ENCODE assay signal across 12 cellular contexts in genomic region chr19:38988632-38989031, GRCh38. TPM values are rescaled to one million over a fixed set of nuclear protein-coding genes. Genes with fewer than 3 reads are reported as not detected.
DNase-seq lines count a peak whose midpoint lies in the region; ATAC-seq and TF ChIP-seq lines count a peak whose summit lies in the region.
"Had no signal": no experiment of that assay in that cellular context is flagged by ENCODE, and none has a peak within 500 bp of the region (broad histone marks: within the 10 kb centered on the region; RNA-seq: fewer than 3 reads in every experiment).

No MANE protein-coding gene starts in this region.

- H3K36me3 ChIP-seq in HEK293 (ENCODE audit: control insufficient read depth in 2 of 2, insufficient read depth in 1 of 2, low read length in 2 of 2) (no peaks in the 10 kb centered on the region; a peak in 1 of 3 replicates), Panc1 (ENCODE audit: control insufficient read depth, insufficient read depth, low read length) (no peaks in the 10 kb centered on the region), hepatocyte (replicated peaks; ENCODE audit: insufficient read depth, low read depth) (no peaks in the 10 kb centered on the region), osteoblast (ENCODE audit: insufficient read depth, low read length) (no peaks in the 10 kb centered on the region), thyroid gland (no peaks in the 10 kb centered on the region)

- intact Hi-C loops in Panc1 (cut with micrococcal nuclease; ENCODE audit: unreplicated experiment) (no loop called here), thyroid gland (cut with DNase I) (no loop called here)

- H3K27me3 ChIP-seq in Panc1 (ENCODE audit: control insufficient read depth, insufficient read depth, low read length) (no peaks in the 10 kb centered on the region), hepatocyte (no peaks in the 10 kb centered on the region), osteoblast (ENCODE audit: insufficient read depth, low read length) (no peaks in the 10 kb centered on the region), thyroid gland (no peaks in the 10 kb centered on the region)

- H3K4me1 Mint-ChIP-seq in endothelial cell (ENCODE audit: unreplicated experiment): no peaks in the 10 kb centered on the region
- no peaks in the 10 kb centered on the region for H3K4me1 Mint-ChIP-seq in activated CD4-positive, alpha-beta T cell treated with anti-CD3 and anti-CD28 coated beads, Interleukin-2, amount 10 ng/mL, durations not matched to agents 7 days and 5 days

- no peak overlapping the region for H3K4me2 ChIP-seq in hepatocyte
- H3K4me2 ChIP-seq in osteoblast (ENCODE audit: insufficient read depth, low read length): no peak overlapping the region

- H3K9me3 ChIP-seq in HEK293 (ENCODE audit: control insufficient read depth, insufficient read depth, low read depth, low read length) (no peaks in the 10 kb centered on the region), Panc1 (ENCODE audit: control insufficient read depth, insufficient read depth, low read depth, low read length) (no peaks in the 10 kb centered on the region), hepatocyte (ENCODE audit: low read depth) (no peaks in the 10 kb centered on the region), osteoblast (ENCODE audit: low read depth, low read length) (no peaks in the 10 kb centered on the region), thyroid gland (no peaks in the 10 kb centered on the region)

- peaks cover 5% of the 10 kb centered on the region for H3K27me3 Mint-ChIP-seq in endothelial cell (ENCODE audit: unreplicated experiment)
- H3K27me3 Mint-ChIP-seq in activated CD4-positive, alpha-beta T cell treated with anti-CD3 and anti-CD28 coated beads, Interleukin-2, amount 10 ng/mL, durations not matched to agents 7 days and 5 days: peaks cover 5% of the 10 kb centered on the region

- H3K27ac ChIP-seq in HEK293 (ENCODE audit: extremely low read depth, low read depth, low read length) (peak overlapping the region; percentile 74), Panc1 (ENCODE audit: low read length) (peak overlapping the region; percentile 2; the same call in 1 of the 2 replicates), hepatocyte (peak overlapping the region; percentile 69), osteoblast (ENCODE audit: low read depth, low read length) (no peak overlapping the region), thyroid gland (no peak overlapping the region)

- H3K4me3 Mint-ChIP-seq in endothelial cell (ENCODE audit: unreplicated experiment): no peak overlapping the region
- H3K4me3 Mint-ChIP-seq in activated CD4-positive, alpha-beta T cell treated with anti-CD3 and anti-CD28 coated beads, Interleukin-2, amount 10 ng/mL, durations not matched to agents 7 days and 5 days: no peak overlapping the region

- no peak overlapping the region for H3K27ac Mint-ChIP-seq in endothelial cell (ENCODE audit: unreplicated experiment)
- no peak overlapping the region for H3K27ac Mint-ChIP-seq in activated CD4-positive, alpha-beta T cell treated with anti-CD3 and anti-CD28 coated beads, Interleukin-2, amount 10 ng/mL, durations not matched to agents 7 days and 5 days

- no peaks in the 10 kb centered on the region for H3K79me2 ChIP-seq in hepatocyte
- no peaks in the 10 kb centered on the region for H3K79me2 ChIP-seq in osteoblast (ENCODE audit: insufficient read depth, low read length)

- WGBS in hepatocyte (ENCODE audit: low lambda C conversion rate, missing lambda C conversion rate): 92% methylated on average over 4 of the region's 4 CpGs
- 73 to 77% methylated on average over 4 of the region's 4 CpGs for WGBS in thyroid gland, 2 donors

- H2AFZ ChIP-seq in hepatocyte (no peak overlapping the region), osteoblast (ENCODE audit: low read length) (peak overlapping the region; percentile 66)

- POLR2A ChIA-PET in HEK293 (lab: Yijun Ruan, JAX) (interaction anchor here (0.6 to 1.6 kb wide), 9 partner anchors 11 to 153 kb away, joined by 3 to 20 read pairs (median 4); partner anchors contain the start of genes FBXO17, FBXO27, MRPS12 and SARS2), Panc1 (lab: Charles Lee) (interaction anchor here (0.6 to 1.2 kb wide), 8 partner anchors 9 to 977 kb away, joined by 3 to 15 read pairs (median 4); partner anchors contain the start of gene FBXO17)
- POLR2A ChIA-PET in activated CD4-positive, alpha-beta T cell treated with anti-CD3 and anti-CD28 coated beads, Interleukin-2, amount 10 ng/mL, durations not matched to agents 7 days and 5 days (lab: Charles Lee): no interaction called here

- TF ChIP-seq CTCF in HEK293 (tag by site-specific recombination; IDR thresholded peaks at IDR 0.05) (no peak), Panc1 (IDR thresholded peaks at IDR 0.05) (no peak), hepatocyte (IDR thresholded peaks at IDR 0.05; ENCODE audit: poor library complexity) (no peak), osteoblast (IDR thresholded peaks at IDR 0.05; ENCODE audit: extremely low read depth, low read depth, low read length) (no peak), endothelial cell (IDR thresholded peaks at IDR 0.05; ENCODE audit: unreplicated experiment) (no peak), thyroid gland (IDR thresholded peaks at IDR 0.05) (no peak)

- H3K4me1 ChIP-seq in HEK293 (ENCODE audit: control insufficient read depth, insufficient read depth, low read length) (peaks cover 12% of the 10 kb centered on the region), Panc1 (ENCODE audit: control insufficient read depth, insufficient read depth, low read length) (peaks cover 14% of the 10 kb centered on the region), hepatocyte (ENCODE audit: insufficient read depth) (peaks cover 17% of the 10 kb centered on the region), osteoblast (ENCODE audit: insufficient read depth, low read length) (peaks cover 21% of the 10 kb centered on the region), thyroid gland (no peaks in the 10 kb centered on the region)

- no peaks in the 10 kb centered on the region for H3K9me3 Mint-ChIP-seq in endothelial cell (ENCODE audit: unreplicated experiment)
- no peaks in the 10 kb centered on the region for H3K9me3 Mint-ChIP-seq in activated CD4-positive, alpha-beta T cell treated with anti-CD3 and anti-CD28 coated beads, Interleukin-2, amount 10 ng/mL, durations not matched to agents 7 days and 5 days

- H4K20me1 ChIP-seq in hepatocyte (ENCODE audit: insufficient read depth, poor library complexity, severe bottlenecking) (no peaks in the 10 kb centered on the region), osteoblast (ENCODE audit: insufficient read depth, low read length) (no peaks in the 10 kb centered on the region)

- H3K36me3 Mint-ChIP-seq in endothelial cell (ENCODE audit: low read depth, unreplicated experiment): no peaks in the 10 kb centered on the region
- H3K36me3 Mint-ChIP-seq in activated CD4-positive, alpha-beta T cell treated with anti-CD3 and anti-CD28 coated beads, Interleukin-2, amount 10 ng/mL, durations not matched to agents 7 days and 5 days (ENCODE audit: low read depth): no peaks in the 10 kb centered on the region

- DNase-seq in Panc1 (ENCODE audit: low read depth, low spot score) (no peak), hepatocyte (ENCODE audit: low spot score) (no peak), osteoblast (ENCODE audit: insufficient read length, low spot score, missing footprints) (no peak), endothelial cell (ENCODE audit: low spot score) (no peak), thyroid gland (no peak)
- DNase-seq in activated CD4-positive, alpha-beta T cell treated with anti-CD3 and anti-CD28 coated beads, Interleukin-2, amount 10 ng/mL, durations not matched to agents 7 days and 5 days: no peak
- DNase-seq: COR-L47, GF-D8, NCI-H187 treated with DMSO at 0.1 percent for 48 hours, NCI-H748 treated with DMSO at 0.1 percent for 48 hours had no signal

- no peak overlapping the region for H3K4me3 ChIP-seq in HEK293 (ENCODE audit: low read depth, low read length)
- no peak overlapping the region for H3K4me3 ChIP-seq in Panc1 (ENCODE audit: low read depth in 2 of 2, low read length in 2 of 2)
- no peak overlapping the region for H3K4me3 ChIP-seq in hepatocyte
- H3K4me3 ChIP-seq in osteoblast (ENCODE audit: insufficient read depth, low read length): no peak overlapping the region
- H3K4me3 ChIP-seq in thyroid gland (replicated peaks in 1 of 3): no peak overlapping the region

- CTCF ChIA-PET in HEK293 (lab: Yijun Ruan, JAX) (interaction anchor here (0.8 to 3.0 kb wide), 8 partner anchors 11 to 122 kb away, joined by 3 to 39 read pairs (median 4); partner anchors contain the start of gene FBXO17), Panc1 (lab: Charles Lee) (interaction anchor here (0.6 to 4.8 kb wide), 8 partner anchors 9 to 68 kb away, joined by 3 to 36 read pairs (median 4); partner anchors contain the start of gene FBXO17)
- CTCF ChIA-PET in activated CD4-positive, alpha-beta T cell treated with anti-CD3 and anti-CD28 coated beads, Interleukin-2, amount 10 ng/mL, durations not matched to agents 7 days and 5 days (lab: Charles Lee): no interaction called here

- TF ChIP-seq POLR2A in thyroid gland (IDR thresholded peaks at IDR 0.05): no peak

- ATAC-seq in Panc1: peak; percentile 3

- in situ Hi-C loops in Panc1 (cut with HindIII; ENCODE audit: low pct_unique_long_range_greater_than_20kb, low sequenced_read_pairs): loop anchor here (25.0 kb wide), 1 partner anchor 949 kb away; the partner anchor contains the start of gene FCGBP

- H3K9me2 ChIP-seq in hepatocyte (replicated peaks; ENCODE audit: insufficient read depth): no peaks in the 10 kb centered on the region

- no TSS peak for BruUV-seq in Panc1 (replicated peaks; lab: Mats Ljungman, UMichigan)

RNA-seq across cellular contexts. Expression of gene FBXO17, which starts 13.1 kb away (rescaled TPM):
- 411 TPM for total RNA-seq in Panc1 (2021; ENCODE audit: unreplicated experiment)
- polyA plus RNA-seq in Panc1 (2012; ENCODE audit: insufficient read length): 421 TPM
- total RNA-seq in hepatocyte: 41.9 and 48.4 TPM in 2 replicates
- 49.4 and 59.9 TPM in 2 replicates for polyA plus RNA-seq in hepatocyte
- total RNA-seq in osteoblast: 40.9 and 42.7 TPM in 2 replicates
- total RNA-seq in endothelial cell (ENCODE audit: unreplicated experiment): 16.0 TPM
- total RNA-seq in thyroid gland: 10 to 100 TPM in 1 of 4 donors, 1 to 10 TPM in 3; 4.3 to 18.0 (median 8.1) TPM
- under 1 TPM in 1 of 2 experiments, not detected in 1; 0.35 TPM for total RNA-seq in activated CD4-positive, alpha-beta T cell treated with anti-CD3 and anti-CD28 coated beads, Interleukin-2, amount 10 ng/mL, durations not matched to agents 7 days and 5 days
- total RNA-seq: HT-29 had no signal

RNA-seq across cellular contexts. Expression of gene FBXO27, which starts 43.7 kb away (rescaled TPM):
- total RNA-seq in Panc1 (2021; ENCODE audit: unreplicated experiment): 443 TPM
- 429 TPM for polyA plus RNA-seq in Panc1 (2012; ENCODE audit: insufficient read length)
- 6.7 and 15.2 TPM in 2 replicates for total RNA-seq in hepatocyte
- 10.3 and 11.0 TPM in 2 replicates for polyA plus RNA-seq in hepatocyte
- 4.7 and 5.0 TPM in 2 replicates for total RNA-seq in osteoblast
- total RNA-seq in endothelial cell (ENCODE audit: unreplicated experiment): 4.0 TPM
- 1 to 10 TPM in 3 of 4 donors, under 1 TPM in 1; 0.24 to 5.0 (median 3.0) TPM for total RNA-seq in thyroid gland
- total RNA-seq in activated CD4-positive, alpha-beta T cell treated with anti-CD3 and anti-CD28 coated beads, Interleukin-2, amount 10 ng/mL, durations not matched to agents 7 days and 5 days: not detected
- total RNA-seq: HT-29 had no signal

RNA-seq across cellular contexts. Expression of gene MRPS12, which starts 57.9 kb away (rescaled TPM):
- total RNA-seq in Panc1 (2021; ENCODE audit: unreplicated experiment): 511 TPM
- polyA plus RNA-seq in Panc1 (2012; ENCODE audit: insufficient read length): 562 TPM
- 35.8 and 43.4 TPM in 2 replicates for total RNA-seq in hepatocyte
- 61.1 and 66.8 TPM in 2 replicates for polyA plus RNA-seq in hepatocyte
- 21.5 and 25.7 TPM in 2 replicates for total RNA-seq in osteoblast
- 32.0 TPM for total RNA-seq in endothelial cell (ENCODE audit: unreplicated experiment)
- 10 to 100 TPM; 17.7 to 33.6 (median 22.1) TPM for total RNA-seq in thyroid gland
- total RNA-seq in activated CD4-positive, alpha-beta T cell treated with anti-CD3 and anti-CD28 coated beads, Interleukin-2, amount 10 ng/mL, durations not matched to agents 7 days and 5 days: 10 to 100 TPM; 54.8 to 57.5 TPM

RNA-seq across cellular contexts. Expression of gene SARS2, which starts 58.1 kb away (rescaled TPM):
- total RNA-seq in Panc1 (2021; ENCODE audit: unreplicated experiment) (186 TPM), hepatocyte (24.2 and 27.3 TPM in 2 replicates), osteoblast (20.3 and 21.7 TPM in 2 replicates), endothelial cell (ENCODE audit: unreplicated experiment) (36.7 TPM), thyroid gland (10 to 100 TPM; 26.6 to 52.0 (median 37.8) TPM)
- polyA plus RNA-seq in Panc1 (2012; ENCODE audit: insufficient read length): 160 TPM
- polyA plus RNA-seq in hepatocyte: 47.7 and 67.6 TPM in 2 replicates
- total RNA-seq in activated CD4-positive, alpha-beta T cell treated with anti-CD3 and anti-CD28 coated beads, Interleukin-2, amount 10 ng/mL, durations not matched to agents 7 days and 5 days: 10 to 100 TPM; 33.4 to 37.9 TPM

Comparison
In these comparisons a context has a peak if more than half of its experiments do, and no peak if none do; other contexts are left out.
1. H3K27ac ChIP-seq: peak in HEK293 (single experiment), Panc1 (single experiment) and hepatocyte (single experiment); none in osteoblast (single experiment) and thyroid gland (0 of 3).
2. RNA of gene FBXO27, which starts 43.7 kb away (total RNA-seq): 443 TPM in Panc1 (single experiment); 6.7 to 15.2 TPM in hepatocyte, 4.7 to 5.0 TPM in osteoblast, 0.24 to 5.0 TPM in thyroid gland, 4.0 TPM in endothelial cell (single experiment) and not detected in activated CD4-positive, alpha-beta T cell treated with anti-CD3 and anti-CD28 coated beads, Interleukin-2, amount 10 ng/mL, durations not matched to agents 7 days and 5 days; every median in the first group is over 10 times any median in the second.